8 cellular contexts compared by ENCODE assay signal in genomic region chr12:50055831-50056628, GRCh38. TPM values are rescaled to one million over a fixed set of nuclear protein-coding genes. Genes with fewer than 3 reads are reported as not detected.
DNase-seq lines count a peak whose midpoint lies in the region; ATAC-seq and TF ChIP-seq lines count a peak whose summit lies in the region.

No MANE protein-coding gene starts in this region.

- no peak overlapping the region for H3K9ac ChIP-seq in mesenchymal stem cell (ENCODE audit: low read length)

- H2BK15ac ChIP-seq in mesenchymal stem cell (ENCODE audit: low read depth, poor library complexity, severe bottlenecking), result no peak overlapping the region

- no peak overlapping the region for H2BK120ac ChIP-seq in mesenchymal stem cell (ENCODE audit: low read depth, low read length)

- H2BK5ac ChIP-seq in mesenchymal stem cell (ENCODE audit: low read depth, low read length, poor library complexity, severe bottlenecking), result no peak overlapping the region

- in situ Hi-C loops in GM13976 (cut with MboI; ENCODE audit: low sequenced_read_pairs, unreplicated experiment), result loop anchor here (10.0 kb wide), 1 partner anchor 81 kb away; the partner anchor contains the start of gene AQP6

- H3K36me3 ChIP-seq in ectodermal cell (ENCODE audit: control insufficient read depth, insufficient read depth, low read length) (no peaks in the 10 kb centered on the region), mesenchymal stem cell (ENCODE audit: control insufficient read depth in 1 of 2, insufficient read depth in 2 of 2, low read depth in 1 of 2, low read length in 2 of 2) (peaks cover 0 to 12% of the 10 kb centered on the region in 2 experiments)

- peak; percentile 84 for DNase-seq in 8988T
- peak; percentile 86 for DNase-seq in GM13976 (ENCODE audit: low spot score)
- DNase-seq in NCI-H2171 treated with DMSO at 0.1 percent for 48 hours (lab: John Stamatoyannopoulos, UW), result peak; percentile 94
- peak; percentile 53 for DNase-seq in activated CD4-positive, alpha-beta T cell treated with anti-CD3 and anti-CD28 coated beads, Interleukin-2, amount 50 U/mL, for 1 hour
- DNase-seq in mesenchymal stem cell, result peak; percentile 64
- DNase-seq in stimulated activated CD8-positive, alpha-beta memory T cell treated with anti-CD3 and anti-CD28 coated beads, Interleukin-7, amount 100 ng/mL, for 24 hours (ENCODE audit: low read depth), result peak; percentile 40

- H3K27ac ChIP-seq in ectodermal cell (ENCODE audit: insufficient read depth, low read depth, low read length, poor library complexity, severe bottlenecking) (no peak overlapping the region), mesenchymal stem cell (ENCODE audit: low read length, poor library complexity, severe bottlenecking) (no peak overlapping the region)

- no peak overlapping the region for H4K91ac ChIP-seq in mesenchymal stem cell (ENCODE audit: low read length)

- H2AK5ac ChIP-seq in mesenchymal stem cell (ENCODE audit: low read length, severe bottlenecking), result no peak overlapping the region

- TF ChIP-seq CTCF in GM13976 (IDR thresholded peaks at IDR 0.05; ENCODE audit: borderline replicate concordance, control extremely low read depth, extremely low read depth, insufficient read depth, missing control alignments), result peak; percentile 97

- H3K4ac ChIP-seq in mesenchymal stem cell (ENCODE audit: low read depth in 1 of 2, low read length in 2 of 2), result no peak overlapping the region

- WGBS in ectodermal cell, 2 experiments, result 11 to 16% methylated on average over 17 of the region's 17 CpGs
- WGBS in mesenchymal stem cell, result 10% methylated on average over 17 of the region's 17 CpGs

- peak overlapping the region; percentile 77 for H3K4me2 ChIP-seq in mesenchymal stem cell (ENCODE audit: low read length, poor library complexity, severe bottlenecking)

- H3K9me3 ChIP-seq in ectodermal cell (ENCODE audit: control insufficient read depth, low read length) (no peaks in the 10 kb centered on the region), mesenchymal stem cell (ENCODE audit: control insufficient read depth, low read length) (no peaks in the 10 kb centered on the region)

- H3K14ac ChIP-seq in mesenchymal stem cell (ENCODE audit: low read length in 2 of 2), result no peak overlapping the region

- H3K27me3 ChIP-seq in ectodermal cell (ENCODE audit: control insufficient read depth, insufficient read depth, low read length, poor library complexity, severe bottlenecking), result peaks cover 80% of the 10 kb centered on the region
- peaks cover 37 to 45% of the 10 kb centered on the region in 2 experiments for H3K27me3 ChIP-seq in mesenchymal stem cell (ENCODE audit: control insufficient read depth in 1 of 2, insufficient read depth in 1 of 2, low read length in 2 of 2)

- H3K4me3 ChIP-seq in ectodermal cell (ENCODE audit: insufficient read depth, low read depth, low read length) (peak overlapping the region; percentile 6), mesenchymal stem cell (ENCODE audit: insufficient read depth in 1 of 2, low read depth in 1 of 2, low read length in 2 of 2) (peak overlapping the region in 1 of 2 experiments; percentile 46)

- no peaks in the 10 kb centered on the region for H3K79me1 ChIP-seq in mesenchymal stem cell (replicated peaks; ENCODE audit: low read length, poor library complexity, severe bottlenecking)

- ATAC-seq in GM19397 (IDR thresholded peaks at IDR 0.05; ENCODE audit: unreplicated experiment), result no peak

- no peak overlapping the region for H3K18ac ChIP-seq in mesenchymal stem cell (ENCODE audit: low read depth in 1 of 2, low read length in 2 of 2)

- no peak overlapping the region for H2AFZ ChIP-seq in mesenchymal stem cell (ENCODE audit: low read depth, low read length)

- no peak overlapping the region for H4K8ac ChIP-seq in mesenchymal stem cell (ENCODE audit: low read length)

- H3K4me1 ChIP-seq in ectodermal cell (ENCODE audit: control insufficient read depth, insufficient read depth, low read length), result peaks cover 20% of the 10 kb centered on the region
- H3K4me1 ChIP-seq in mesenchymal stem cell (ENCODE audit: control insufficient read depth, insufficient read depth, low read depth, low read length), result peaks cover 24% of the 10 kb centered on the region

- no peak overlapping the region for H2BK12ac ChIP-seq in mesenchymal stem cell (ENCODE audit: low read length in 2 of 2)

- no peak overlapping the region for H3K23ac ChIP-seq in mesenchymal stem cell (ENCODE audit: low read length in 2 of 2)

RNA-seq across cellular contexts. Expression of gene ASIC1, which starts 1.4 kb away (rescaled TPM):
- polyA plus RNA-seq in ectodermal cell (2013, experiment 1 of 4), result 22.7 TPM
- 21.1 TPM for polyA plus RNA-seq in ectodermal cell (2013, experiment 2 of 4)
- polyA plus RNA-seq in ectodermal cell (2013, experiment 3 of 4), result 19.4 TPM
- polyA plus RNA-seq in ectodermal cell (2013, experiment 4 of 4), result 22.9 TPM
- 6.4 TPM for polyA plus RNA-seq in mesenchymal stem cell (2013, experiment 1 of 2)
- 6.0 TPM for polyA plus RNA-seq in mesenchymal stem cell (2013, experiment 2 of 2)

RNA-seq across cellular contexts. Expression of gene SMARCD1, which starts 29.1 kb away (rescaled TPM):
- 200 TPM for polyA plus RNA-seq in ectodermal cell (2013, experiment 1 of 4)
- polyA plus RNA-seq in ectodermal cell (2013, experiment 2 of 4), result 220 TPM
- 156 TPM for polyA plus RNA-seq in ectodermal cell (2013, experiment 3 of 4)
- polyA plus RNA-seq in ectodermal cell (2013, experiment 4 of 4), result 179 TPM
- polyA plus RNA-seq in mesenchymal stem cell (2013, experiment 1 of 2), result 38.9 TPM
- 37.6 TPM for polyA plus RNA-seq in mesenchymal stem cell (2013, experiment 2 of 2)

RNA-seq across cellular contexts. Expression of gene RACGAP1, which starts 30.7 kb away (rescaled TPM):
- 68.8 TPM for polyA plus RNA-seq in ectodermal cell (2013, experiment 1 of 4)
- polyA plus RNA-seq in ectodermal cell (2013, experiment 2 of 4), result 63.3 TPM
- polyA plus RNA-seq in ectodermal cell (2013, experiment 3 of 4), result 51.8 TPM
- 52.4 TPM for polyA plus RNA-seq in ectodermal cell (2013, experiment 4 of 4)
- polyA plus RNA-seq in mesenchymal stem cell (2013, experiment 1 of 2), result 12.0 TPM
- polyA plus RNA-seq in mesenchymal stem cell (2013, experiment 2 of 2), result 13.2 TPM

RNA-seq across cellular contexts. Expression of gene GPD1, which starts 47.8 kb away (rescaled TPM):
- 0.67 TPM for polyA plus RNA-seq in ectodermal cell (2013, experiment 1 of 4)
- 0.41 TPM for polyA plus RNA-seq in ectodermal cell (2013, experiment 2 of 4)
- polyA plus RNA-seq in ectodermal cell (2013, experiment 3 of 4), result 0.43 TPM
- polyA plus RNA-seq in ectodermal cell (2013, experiment 4 of 4), result 0.20 TPM
- not detected for polyA plus RNA-seq in mesenchymal stem cell (2013, experiment 1 of 2)
- not detected for polyA plus RNA-seq in mesenchymal stem cell (2013, experiment 2 of 2)

RNA-seq across cellular contexts. Expression of gene COX14, which starts 56.0 kb away (rescaled TPM):
- polyA plus RNA-seq in ectodermal cell (2013, experiment 1 of 4), result 31.3 TPM
- polyA plus RNA-seq in ectodermal cell (2013, experiment 2 of 4), result 30.8 TPM
- 28.9 TPM for polyA plus RNA-seq in ectodermal cell (2013, experiment 3 of 4)
- 29.7 TPM for polyA plus RNA-seq in ectodermal cell (2013, experiment 4 of 4)
- 143 TPM for polyA plus RNA-seq in mesenchymal stem cell (2013, experiment 1 of 2)
- polyA plus RNA-seq in mesenchymal stem cell (2013, experiment 2 of 2), result 147 TPM

Comparison
In these comparisons a context has a peak if more than half of its experiments do, and no peak if none do; other contexts are left out.
1. DNase-seq: peak in every context shown above with its lines; median percentile 94 in NCI-H2171 treated with DMSO at 0.1 percent for 48 hours; 86 in GM13976; 84 in 8988T; 64 in mesenchymal stem cell; 53 in activated CD4-positive, alpha-beta T cell treated with anti-CD3 and anti-CD28 coated beads, Interleukin-2, amount 50 U/mL, for 1 hour; 40 in stimulated activated CD8-positive, alpha-beta memory T cell treated with anti-CD3 and anti-CD28 coated beads, Interleukin-7, amount 100 ng/mL, for 24 hours.